ENCODE assay signal across 29 cellular contexts in genomic region chr17:81231766-81232581, GRCh38.
"Had no signal": no experiment of that assay in that cellular context is flagged by ENCODE, and none has a peak within 500 bp of the region (broad histone marks: within the 10 kb centered on the region; RNA-seq: fewer than 3 reads in every experiment).

No MANE protein-coding gene starts in this region.

- H3K4me1 ChIP-seq: neural progenitor cell, pancreas, prostate gland, thyroid gland had no signal

- H3K79me2 ChIP-seq: hepatocyte had no signal

- H3K4me2 ChIP-seq: hepatocyte, neural progenitor cell had no signal

- H3K27me3 ChIP-seq: heart right ventricle, hepatocyte, left lung, neural progenitor cell, pancreas, stomach, testis, thyroid gland, transverse colon, upper lobe of left lung, vagina had no signal

- DNase-seq: heart right ventricle; islet precursor cell; kidney glomerular epithelial cell; left cardiac atrium; mesendoderm; naive B cell; natural killer cell; nephron progenitor cell; retina; stimulated activated CD4-positive, alpha-beta T cell treated with anti-CD3 and anti-CD28 coated beads, Interleukin-12 subunit alpha, Interleukin-12 subunit beta, amount 100 ng/mL, for 4 hours; stimulated activated CD4-positive, alpha-beta T cell treated with anti-CD3 and anti-CD28 coated beads, Interleukin-15, amount 100 ng/mL, for 24 hours; stimulated activated CD4-positive, alpha-beta T cell treated with anti-CD3 and anti-CD28 coated beads, Interleukin-2, amount 100 ng/mL, for 24 hours; stimulated activated CD4-positive, alpha-beta T cell treated with anti-CD3 and anti-CD28 coated beads, Interleukin-4, amount 100 ng/mL, for 1 hour; stimulated activated naive B cell treated with anti-CD40 and anti-IgM and Interleukin-4, amounts not matched to agents 10 μg/mL and 1 μg/mL and 100 μg/mL, for 72 hours; stimulated activated naive CD8-positive, alpha-beta T cell treated with anti-CD3 and anti-CD28 coated beads, Interleukin-15, Interleukin-2, amounts not matched to agents 100 U/mL and 50 U/mL, for 24 hours; stomach; testis; thyroid gland; transverse colon had no signal

- H3K36me3 ChIP-seq: neural progenitor cell had no signal

- H3K9me3 ChIP-seq: pancreas, prostate gland, stomach, testis, thyroid gland, transverse colon, upper lobe of left lung, vagina had no signal

- H2AFZ ChIP-seq: hepatocyte, neural progenitor cell had no signal

- ATAC-seq: heart right ventricle; left cardiac atrium; left lung; pancreas; sciatic nerve; stimulated activated naive B cell treated with anti-CD40 and anti-IgM and Interleukin-4, amounts not matched to agents 10 μg/mL and 1 μg/mL and 100 μg/mL, for 72 hours had no signal

- H3K27ac ChIP-seq: heart right ventricle, hepatocyte, left lung, neural progenitor cell, pancreas, prostate gland, skin epidermis, stomach, testis, thyroid gland, transverse colon, upper lobe of left lung, vagina had no signal

- H3K4me3 ChIP-seq: heart right ventricle, hepatocyte, left lung, lung, neural progenitor cell, pancreas, prostate gland, skin epidermis, stomach, testis, thyroid gland, transverse colon, upper lobe of left lung, vagina had no signal

- H3K9ac ChIP-seq: neural progenitor cell had no signal

- FAIRE-seq: pancreas had no signal
